ENCODE assay signal across 21 cellular contexts in the genomic region with DNA sequence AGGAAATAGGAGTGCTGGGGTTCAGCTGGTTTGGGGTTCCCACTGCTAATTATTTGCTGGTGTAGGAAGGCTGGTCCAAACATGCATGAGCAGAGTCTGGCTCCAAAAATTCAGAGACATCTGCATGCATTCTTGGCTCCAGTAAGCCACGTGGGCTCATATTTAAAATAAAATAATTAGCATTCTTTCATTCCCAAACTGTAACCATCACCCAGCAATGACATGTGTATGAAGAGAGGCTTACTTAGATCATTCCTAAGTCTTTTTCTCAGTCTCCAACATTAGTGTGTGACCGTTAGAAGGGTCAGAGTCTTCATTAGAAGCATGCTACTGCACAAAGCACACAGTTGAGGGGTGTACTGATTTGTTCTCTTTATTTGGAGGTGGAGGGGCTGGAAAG.
"Had no signal": no experiment of that assay in that cellular context is flagged by ENCODE, and none has a peak within 500 bp of the region (broad histone marks: within the 10 kb centered on the region; RNA-seq: fewer than 3 reads in every experiment).

No MANE protein-coding gene starts in this region.

- H3K36me3 ChIP-seq: colonic mucosa, esophagus squamous epithelium, gastrocnemius medialis, heart right ventricle, left lung, lower lobe of right lung had no signal

- H3K27ac Mint-ChIP-seq: mesothelial cell of epicardium, naive B cell had no signal

- H3K27me3 ChIP-seq: colonic mucosa, dorsolateral prefrontal cortex, gastrocnemius medialis, heart right ventricle had no signal

- H3K9me3 ChIP-seq: colonic mucosa, esophagus squamous epithelium, gastrocnemius medialis, left lung, lower lobe of right lung, mucosa of descending colon had no signal

- H3K27ac ChIP-seq: colonic mucosa, dorsolateral prefrontal cortex, esophagus squamous epithelium, gastrocnemius medialis, heart right ventricle, left lung, lower lobe of right lung had no signal

- H3K4me3 Mint-ChIP-seq: mesothelial cell of epicardium, naive B cell had no signal

- H3K4me1 Mint-ChIP-seq: naive B cell had no signal

- ATAC-seq: gastrocnemius medialis, heart right ventricle, left cardiac atrium, left lung, left ventricle myocardium superior, lower lobe of right lung, mucosa of descending colon had no signal

- H3K4me3 ChIP-seq: colonic mucosa, dorsolateral prefrontal cortex, esophagus squamous epithelium, gastrocnemius medialis, heart right ventricle, left lung, lower lobe of right lung, mucosa of descending colon had no signal

- H3K4me1 ChIP-seq: colonic mucosa, esophagus squamous epithelium, gastrocnemius medialis, heart right ventricle, left lung, lower lobe of right lung had no signal

- H3K36me3 Mint-ChIP-seq: mesothelial cell of epicardium had no signal

- DNase-seq: colonic mucosa; dermis blood vessel endothelial cell; dorsolateral prefrontal cortex; effector CD4-positive, alpha-beta T cell; effector memory CD4-positive, alpha-beta T cell; esophagus squamous epithelium; foreskin fibroblast; foreskin melanocyte; gastrocnemius medialis; glutamatergic neuron; head of caudate nucleus; heart right ventricle; hippocampal formation; left cardiac atrium; left lung; left ventricle myocardium superior; lower lobe of right lung; mesenchymal stem cell; mucosa of descending colon; naive B cell had no signal
